In genomic region chr7:27269455-27269854, GRCh38 we compare ENCODE assay signal across 1 cellular context.
TF ChIP-seq lines count a peak whose summit lies in the region.

No MANE protein-coding gene starts in this region.

TF ChIP-seq in H1, 55 proteins besides CTCF, POLR2A, EP300 and RAD21:
- no peak for TF ChIP-seq ZNF274 (IDR thresholded peaks at IDR 0.05; ENCODE audit: borderline replicate concordance, extremely low read depth, low read length)
- TF ChIP-seq JUN (IDR thresholded peaks at IDR 0.05; ENCODE audit: low read depth, low read length), result no peak
